Comparison of ENCODE assay signal across 25 cellular contexts in genomic region chr11:102457056-102457677, GRCh38. TPM values are rescaled to one million over a fixed set of nuclear protein-coding genes. Genes with fewer than 3 reads are reported as not detected.
DNase-seq lines count a peak whose midpoint lies in the region; ATAC-seq and TF ChIP-seq lines count a peak whose summit lies in the region.
"Had no signal": no experiment of that assay in that cellular context is flagged by ENCODE, and none has a peak within 500 bp of the region (broad histone marks: within the 10 kb centered on the region; RNA-seq: fewer than 3 reads in every experiment).

No MANE protein-coding gene starts in this region.

- H2AFZ ChIP-seq in smooth muscle cell (ENCODE audit: low read depth), result no peak overlapping the region
- H2AFZ ChIP-seq: neural progenitor cell had no signal

- no peak overlapping the region for H3K27ac ChIP-seq in smooth muscle cell (ENCODE audit: low read depth)
- H3K27ac ChIP-seq: 22Rv1, ascending aorta, neural progenitor cell, right atrium auricular region, SJCRH30 had no signal

- H3K9ac ChIP-seq in smooth muscle cell (ENCODE audit: low read depth), result no peak overlapping the region
- H3K9ac ChIP-seq: neural progenitor cell had no signal

- TF ChIP-seq CTCF in brain (conservative IDR thresholded peaks at IDR 0.05) (no peak), smooth muscle cell (IDR thresholded peaks at IDR 0.05; ENCODE audit: borderline replicate concordance, insufficient read depth, poor library complexity, severe bottlenecking) (no peak)

- H4K20me1 ChIP-seq in smooth muscle cell (ENCODE audit: low read depth), result no peaks in the 10 kb centered on the region

- H3K4me1 Mint-ChIP-seq in activated naive CD8-positive, alpha-beta T cell treated with anti-CD3 and anti-CD28 coated beads, Interleukin-2, amount 50 U/mL, for 24 hours, result peaks cover 82% of the 10 kb centered on the region
- peaks cover 69% of the 10 kb centered on the region for H3K4me1 Mint-ChIP-seq in activated naive CD8-positive, alpha-beta T cell treated with anti-CD3 and anti-CD28 coated beads for 36 hours
- H3K4me1 Mint-ChIP-seq in brain, result peaks cover 86% of the 10 kb centered on the region

- no peak overlapping the region for H3K4me3 ChIP-seq in smooth muscle cell
- H3K4me3 ChIP-seq: ascending aorta, neural progenitor cell, right atrium auricular region, SJCRH30, spleen had no signal

- no peaks in the 10 kb centered on the region for H3K36me3 Mint-ChIP-seq in activated naive CD8-positive, alpha-beta T cell treated with anti-CD3 and anti-CD28 coated beads, Interleukin-2, amount 50 U/mL, for 24 hours (ENCODE audit: low read depth)
- H3K36me3 Mint-ChIP-seq in activated naive CD8-positive, alpha-beta T cell treated with anti-CD3 and anti-CD28 coated beads for 36 hours, result no peaks in the 10 kb centered on the region
- no peaks in the 10 kb centered on the region for H3K36me3 Mint-ChIP-seq in brain
- H3K36me3 Mint-ChIP-seq: neural progenitor cell had no signal

- no peaks in the 10 kb centered on the region for H3K79me2 ChIP-seq in smooth muscle cell (ENCODE audit: low read depth)

- H3K27ac Mint-ChIP-seq in activated naive CD8-positive, alpha-beta T cell treated with anti-CD3 and anti-CD28 coated beads, Interleukin-2, amount 50 U/mL, for 24 hours, result no peak overlapping the region
- H3K27ac Mint-ChIP-seq in activated naive CD8-positive, alpha-beta T cell treated with anti-CD3 and anti-CD28 coated beads for 36 hours, result no peak overlapping the region
- H3K27ac Mint-ChIP-seq in brain, result peak overlapping the region in 4 of 5 experiments; percentile 61 to 94 (median 82)
- H3K27ac Mint-ChIP-seq: neural progenitor cell had no signal

- H3K27me3 Mint-ChIP-seq in activated naive CD8-positive, alpha-beta T cell treated with anti-CD3 and anti-CD28 coated beads, Interleukin-2, amount 50 U/mL, for 24 hours, result no peaks in the 10 kb centered on the region
- no peaks in the 10 kb centered on the region for H3K27me3 Mint-ChIP-seq in activated naive CD8-positive, alpha-beta T cell treated with anti-CD3 and anti-CD28 coated beads for 36 hours
- peaks cover 8% of the 10 kb centered on the region for H3K27me3 Mint-ChIP-seq in brain
- H3K27me3 Mint-ChIP-seq: CD4-positive, alpha-beta memory T cell had no signal

- peaks cover 17% of the 10 kb centered on the region for H3K4me1 ChIP-seq in smooth muscle cell (ENCODE audit: low read depth)

- no peaks in the 10 kb centered on the region for H3K27me3 ChIP-seq in smooth muscle cell (ENCODE audit: low read depth)
- H3K27me3 ChIP-seq: ascending aorta, right atrium auricular region, SJCRH30, spleen had no signal

- peaks cover 8% of the 10 kb centered on the region for H3K9me3 Mint-ChIP-seq in activated naive CD8-positive, alpha-beta T cell treated with anti-CD3 and anti-CD28 coated beads, Interleukin-2, amount 50 U/mL, for 24 hours
- H3K9me3 Mint-ChIP-seq in activated naive CD8-positive, alpha-beta T cell treated with anti-CD3 and anti-CD28 coated beads for 36 hours, result peaks cover 2% of the 10 kb centered on the region
- H3K9me3 Mint-ChIP-seq in brain, result no peaks in the 10 kb centered on the region
- H3K9me3 Mint-ChIP-seq: CD4-positive, alpha-beta memory T cell; neural progenitor cell had no signal

- no peak for ATAC-seq in activated naive CD8-positive, alpha-beta T cell treated with anti-CD3 and anti-CD28 coated beads, Interleukin-2, amount 50 U/mL, for 24 hours

- 92% methylated on average over 3 of the region's 3 CpGs for WGBS in smooth muscle cell (ENCODE audit: low lambda C conversion rate)

- H3F3A ChIP-seq in smooth muscle cell (ENCODE audit: low read depth), result peaks cover 7% of the 10 kb centered on the region

- H3K4me3 Mint-ChIP-seq in activated naive CD8-positive, alpha-beta T cell treated with anti-CD3 and anti-CD28 coated beads, Interleukin-2, amount 50 U/mL, for 24 hours, result peak overlapping the region; percentile 24
- H3K4me3 Mint-ChIP-seq in activated naive CD8-positive, alpha-beta T cell treated with anti-CD3 and anti-CD28 coated beads for 36 hours, result no peak overlapping the region
- H3K4me3 Mint-ChIP-seq in brain, result peak overlapping the region in 3 of 5 experiments; percentile 0 to 72 (median 19)
- H3K4me3 Mint-ChIP-seq: neural progenitor cell had no signal

- H3K4me2 ChIP-seq in smooth muscle cell, result no peak overlapping the region
- H3K4me2 ChIP-seq: neural progenitor cell had no signal

- no peaks in the 10 kb centered on the region for H3K9me3 ChIP-seq in smooth muscle cell (replicated peaks; ENCODE audit: low read depth)
- H3K9me3 ChIP-seq: ascending aorta, right atrium auricular region, SJCRH30, spleen had no signal

- DNase-seq in DMS53 (lab: John Stamatoyannopoulos, UW) (peak; percentile 32), DMS53 treated with DMSO at 0.1 percent for 48 hours (lab: John Stamatoyannopoulos, UW; ENCODE audit: unreplicated experiment) (no peak), glomerular visceral epithelial cell (ENCODE audit: extremely low spot score) (no peak), smooth muscle cell (lab: John Stamatoyannopoulos, UW; ENCODE audit: unreplicated experiment) (no peak), cerebellar nuclear complex (lab: John Stamatoyannopoulos, UW) (no peak)
- no peak for DNase-seq in activated naive CD8-positive, alpha-beta T cell treated with anti-CD3 and anti-CD28 coated beads, Interleukin-2, amount 50 U/mL, for 24 hours
- DNase-seq in activated naive CD8-positive, alpha-beta T cell treated with anti-CD3 and anti-CD28 coated beads for 36 hours, result no peak
- DNase-seq: activated CD4-positive, CD25-positive, alpha-beta regulatory T cell; activated CD8-positive, alpha-beta memory T cell treated with anti-CD3 and anti-CD28 coated beads for 24 hours; activated T-cell treated with anti-CD3 and anti-CD28 coated beads, Interleukin-2, amount 50 U/mL, for 1 hour; CD4-positive, alpha-beta memory T cell; central memory CD4-positive, alpha-beta T cell; mesendoderm; NCI-H1048; NCI-H1694 treated with DMSO at 0.1 percent for 48 hours; NCI-H2171; NCI-H510A; SJCRH30; spleen; stimulated activated CD4-positive, alpha-beta T cell treated with anti-CD3 and anti-CD28 coated beads, Interleukin-4, amount 100 ng/mL, for 1 hour had no signal

- H3K36me3 ChIP-seq in smooth muscle cell (ENCODE audit: low read depth), result no peaks in the 10 kb centered on the region
- H3K36me3 ChIP-seq: ascending aorta, neural progenitor cell, right atrium auricular region, SJCRH30, spleen had no signal

RNA-seq across cellular contexts. Expression of gene TMEM123, which starts 4.6 kb away (rescaled TPM):
- total RNA-seq in activated naive CD8-positive, alpha-beta T cell treated with anti-CD3 and anti-CD28 coated beads for 36 hours, result 100 to 1,000 TPM; 299 to 310 TPM
- polyA plus RNA-seq in brain (ENCODE audit: insufficient read depth, low read depth, low replicate concordance) (70.0 TPM), smooth muscle cell (38.8 and 55.8 TPM in 2 replicates)
- 77.6 and 78.8 TPM in 2 replicates for total RNA-seq in smooth muscle cell

Comparison
In these comparisons a context has a peak if more than half of its experiments do, and no peak if none do; other contexts are left out.
1. H3K27ac Mint-ChIP-seq: peak in brain (4 of 5); none in activated naive CD8-positive, alpha-beta T cell treated with anti-CD3 and anti-CD28 coated beads, Interleukin-2, amount 50 U/mL, for 24 hours (single experiment) and activated naive CD8-positive, alpha-beta T cell treated with anti-CD3 and anti-CD28 coated beads for 36 hours (single experiment).